8 cellular contexts compared by ENCODE assay signal in the genomic region with DNA sequence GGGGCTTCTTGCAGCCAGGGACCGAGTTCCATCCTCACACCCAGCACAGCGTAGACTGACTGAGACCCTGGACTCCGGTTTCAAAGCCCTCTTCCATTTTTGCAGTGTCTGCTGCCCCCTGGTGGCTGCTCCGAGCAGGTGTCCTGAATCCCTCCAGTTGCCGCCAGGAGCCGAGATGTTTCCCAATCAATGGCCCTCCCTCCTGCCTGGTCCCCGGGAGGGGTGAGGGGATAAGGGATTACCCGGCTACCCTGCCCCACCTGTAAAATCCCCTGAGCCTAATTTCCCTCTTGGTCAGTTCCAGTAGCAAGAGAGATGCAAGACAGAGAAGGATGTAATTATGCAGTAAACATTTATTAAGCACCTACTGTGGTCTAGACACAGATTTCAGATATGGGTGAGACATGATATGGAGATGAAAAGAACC. TPM values are rescaled to one million over a fixed set of nuclear protein-coding genes. Genes with fewer than 3 reads are reported as not detected.
DNase-seq lines count a peak whose midpoint lies in the region; ATAC-seq and TF ChIP-seq lines count a peak whose summit lies in the region.

No MANE protein-coding gene starts in this region.

- H3K23ac ChIP-seq in trophoblast cell (ENCODE audit: low read length) = no peak overlapping the region

- no peak overlapping the region for H2AK5ac ChIP-seq in trophoblast cell (ENCODE audit: low read length)

- WGBS in trophoblast cell (ENCODE audit: extremely low coverage, insufficient coverage, insufficient read length) = no CpG with 5 or more reads among the region's 8 CpGs

- H3K27me3 ChIP-seq in trophoblast cell (ENCODE audit: insufficient read depth, low read length) = no peaks in the 10 kb centered on the region

- peaks cover 10% of the 10 kb centered on the region for H3K27me3 Mint-ChIP-seq in activated naive CD4-positive, alpha-beta T cell treated with anti-CD3 and anti-CD28 coated beads for 36 hours (ENCODE audit: low read depth)
- H3K27me3 Mint-ChIP-seq in type B pancreatic cell = peaks cover 5% of the 10 kb centered on the region

- H3K4me1 Mint-ChIP-seq in activated naive CD4-positive, alpha-beta T cell treated with anti-CD3 and anti-CD28 coated beads for 36 hours (ENCODE audit: low read depth) = peaks cover 11% of the 10 kb centered on the region
- peaks cover 6% of the 10 kb centered on the region for H3K4me1 Mint-ChIP-seq in type B pancreatic cell (ENCODE audit: unreplicated experiment)

- no peak overlapping the region for H4K12ac ChIP-seq in trophoblast cell (ENCODE audit: low read depth, low read length)

- H2BK5ac ChIP-seq in trophoblast cell (ENCODE audit: low read depth, low read length, poor library complexity) = no peak overlapping the region

- H3K36me3 ChIP-seq in trophoblast cell (ENCODE audit: control insufficient read depth in 1 of 2, insufficient read depth in 2 of 2, low read length in 2 of 2) = no peaks in the 10 kb centered on the region

- no peak overlapping the region for H3K14ac ChIP-seq in trophoblast cell (ENCODE audit: low read length)

- no peak overlapping the region for H3K4me3 ChIP-seq in trophoblast cell (ENCODE audit: low read depth, low read length)

- no peak overlapping the region for H2BK12ac ChIP-seq in trophoblast cell (ENCODE audit: low read length)

- H3K9me3 Mint-ChIP-seq in activated naive CD4-positive, alpha-beta T cell treated with anti-CD3 and anti-CD28 coated beads for 36 hours = no peaks in the 10 kb centered on the region
- H3K9me3 Mint-ChIP-seq in type B pancreatic cell = no peaks in the 10 kb centered on the region

- no peak overlapping the region for H3K4me3 Mint-ChIP-seq in activated naive CD4-positive, alpha-beta T cell treated with anti-CD3 and anti-CD28 coated beads for 36 hours
- no peak overlapping the region for H3K4me3 Mint-ChIP-seq in type B pancreatic cell

- H3K27ac ChIP-seq in trophoblast cell (ENCODE audit: low read depth, low read length) = no peak overlapping the region

- no peak overlapping the region for H3K9ac ChIP-seq in trophoblast cell (ENCODE audit: low read length)

- H3K27ac Mint-ChIP-seq in activated naive CD4-positive, alpha-beta T cell treated with anti-CD3 and anti-CD28 coated beads for 36 hours = no peak overlapping the region
- peak overlapping the region; percentile 22 for H3K27ac Mint-ChIP-seq in type B pancreatic cell

- H3K9me3 ChIP-seq in trophoblast cell (ENCODE audit: insufficient read depth, low read depth, low read length) = no peaks in the 10 kb centered on the region

- no peak overlapping the region for H3K18ac ChIP-seq in trophoblast cell (ENCODE audit: low read length)

- H3K4ac ChIP-seq in trophoblast cell (ENCODE audit: low read depth, low read length) = no peak overlapping the region

- DNase-seq in DMS53 treated with DMSO at 0.1 percent for 48 hours (lab: John Stamatoyannopoulos, UW; ENCODE audit: unreplicated experiment) (peak; percentile 8), LoVo (ENCODE audit: low spot score) (peak; percentile 65), SK-MEL-5 (ENCODE audit: low read depth, low spot score) (peak; percentile 78), glomerular visceral epithelial cell (ENCODE audit: extremely low spot score) (peak; percentile 59), trophoblast cell (peak; percentile 66 to 85), type B pancreatic cell (ENCODE audit: extremely low spot score, unreplicated experiment) (peak; percentile 88)
- peak; percentile 77 for DNase-seq in activated naive CD4-positive, alpha-beta T cell treated with anti-CD3 and anti-CD28 coated beads for 36 hours

- no peaks in the 10 kb centered on the region for H3K79me2 ChIP-seq in trophoblast cell (ENCODE audit: control insufficient read depth, insufficient read depth, low read length, poor library complexity)

- H2BK120ac ChIP-seq in trophoblast cell (ENCODE audit: insufficient read depth, low read length, poor library complexity) = no peak overlapping the region

- peak; percentile 98 for TF ChIP-seq CTCF in type B pancreatic cell (conservative IDR thresholded peaks at IDR 0.05)

- H3K4me2 ChIP-seq in trophoblast cell (ENCODE audit: low read length) = no peak overlapping the region

- no peak overlapping the region for H4K8ac ChIP-seq in trophoblast cell (ENCODE audit: low read depth, low read length)

- in situ Hi-C loops in SK-MEL-5 (cut with HindIII; ENCODE audit: low pct_unique_long_range_greater_than_20kb, low sequenced_read_pairs) = no loop called here

- CTCF ChIA-PET in activated naive CD4-positive, alpha-beta T cell treated with anti-CD3 and anti-CD28 coated beads for 36 hours (lab: Charles Lee) = interaction anchor here (1.0 to 1.4 kb wide), 2 partner anchors 10 to 13 kb away, joined by 3 to 7 read pairs; no protein-coding TSS in a partner anchor

- no peaks in the 10 kb centered on the region for H3K4me1 ChIP-seq in trophoblast cell (ENCODE audit: control insufficient read depth in 1 of 2, insufficient read depth in 2 of 2, low read length in 2 of 2)

- intact Hi-C loops in activated naive CD4-positive, alpha-beta T cell treated with anti-CD3 and anti-CD28 coated beads for 36 hours (cut with micrococcal nuclease) = loop anchor here (1.0 to 5.0 kb wide), 4 partner anchors 42 to 419 kb away; no protein-coding TSS in a partner anchor

- H3K36me3 Mint-ChIP-seq in activated naive CD4-positive, alpha-beta T cell treated with anti-CD3 and anti-CD28 coated beads for 36 hours (ENCODE audit: low read depth) = no peaks in the 10 kb centered on the region
- H3K36me3 Mint-ChIP-seq in type B pancreatic cell = no peaks in the 10 kb centered on the region

- H4K91ac ChIP-seq in trophoblast cell (ENCODE audit: low read depth, low read length) = no peak overlapping the region

- H3K79me1 ChIP-seq in trophoblast cell (ENCODE audit: low read length) = no peaks in the 10 kb centered on the region

- peak overlapping the region; percentile 54 for H2AFZ ChIP-seq in trophoblast cell (ENCODE audit: insufficient read depth, low read length, poor library complexity)

- ATAC-seq in GM19467 (IDR thresholded peaks at IDR 0.05; ENCODE audit: unreplicated experiment) = no peak

RNA-seq across cellular contexts. Expression of a gene that starts 55.0 kb away (rescaled TPM):
- 3.7 and 5.0 TPM in 2 replicates for total RNA-seq in SK-MEL-5 (2014; rRNA removed; shearing (Covaris generic))
- 11.7 and 15.4 TPM in 2 replicates for polyA plus RNA-seq in SK-MEL-5 (2015; cell fraction: cytosol; rRNA removed)
- 6.6 and 9.7 TPM in 2 replicates for polyA plus RNA-seq in SK-MEL-5 (2015; cell fraction: nucleus; rRNA removed)
- 1 to 10 TPM in 1 of 2 experiments, under 1 TPM in 1; 0.35 to 1.0 TPM for total RNA-seq in activated naive CD4-positive, alpha-beta T cell treated with anti-CD3 and anti-CD28 coated beads for 36 hours
- polyA plus RNA-seq in trophoblast cell (2013) = 7.2 and 7.5 TPM in 2 replicates
- 25.5 and 27.4 TPM in 2 replicates for total RNA-seq in type B pancreatic cell (ENCODE audit: low replicate concordance)

Comparison
In these comparisons a context has a peak if more than half of its experiments do, and no peak if none do; other contexts are left out.
1. DNase-seq: peak in every context shown above with its lines; median percentile 88 in type B pancreatic cell; 78 in SK-MEL-5; 77 in activated naive CD4-positive, alpha-beta T cell treated with anti-CD3 and anti-CD28 coated beads for 36 hours; 76 in trophoblast cell; 65 in LoVo; 59 in glomerular visceral epithelial cell; 8 in DMS53 treated with DMSO at 0.1 percent for 48 hours.